Comparison of ENCODE assay signal across 28 cellular contexts in genomic region chr1:25530348-25531081, GRCh38.
"Had no signal": no experiment of that assay in that cellular context is flagged by ENCODE, and none has a peak within 500 bp of the region (broad histone marks: within the 10 kb centered on the region; RNA-seq: fewer than 3 reads in every experiment).

No MANE protein-coding gene starts in this region.

- H3K4me1 ChIP-seq: body of pancreas, SJSA1 had no signal

- H3K27me3 Mint-ChIP-seq: activated naive CD8-positive, alpha-beta T cell treated with anti-CD3 and anti-CD28 coated beads, Interleukin-2, amount 50 U/mL, for 24 hours; central memory CD8-positive, alpha-beta T cell had no signal

- H3K4me1 Mint-ChIP-seq: activated naive CD8-positive, alpha-beta T cell treated with anti-CD3 and anti-CD28 coated beads, Interleukin-2, amount 50 U/mL, for 24 hours; central memory CD8-positive, alpha-beta T cell had no signal

- DNase-seq: activated CD4-positive, alpha-beta T cell treated with anti-CD3 and anti-CD28 coated beads for 48 hours; activated CD4-positive, alpha-beta T cell treated with anti-CD3 and anti-CD28 coated beads, Interleukin-2, amount 50 U/mL, for 4 hours; activated CD4-positive, CD25-positive, alpha-beta regulatory T cell treated with anti-CD3 and anti-CD28 coated beads, Interleukin-2, amount 50 U/mL, for 72 hours; activated CD8-positive, alpha-beta memory T cell treated with anti-CD3 and anti-CD28 coated beads, Interleukin-2, amount 50 U/mL, for 48 hours; activated CD8-positive, alpha-beta T cell treated with anti-CD3 and anti-CD28 coated beads, Interleukin-2, amount 10 ng/mL, durations not matched to agents 7 days and 5 days; activated effector memory CD4-positive, alpha-beta T cell treated with Interleukin-2 at 50 U/mL for 16 hours; activated naive CD4-positive, alpha-beta T cell; activated naive CD8-positive, alpha-beta T cell treated with anti-CD3 and anti-CD28 coated beads, Interleukin-2, amount 50 U/mL, for 24 hours; activated T-cell treated with anti-CD3 and anti-CD28 coated beads, Interleukin-2, amount 50 U/mL, for 1 hour; amniotic stem cell; body of pancreas; MM.1S; NCI-H1105 treated with DMSO at 0.1 percent for 48 hours; NCI-H1436 treated with DMSO at 0.1 percent for 48 hours; NCI-H187; NCI-H2081; NCI-H510A; NCI-H526 treated with DMSO at 0.1 percent for 48 hours; NCI-H82; Right ventricle myocardium superior; SW 1271 had no signal

- H3K4me3 ChIP-seq: ascending aorta, body of pancreas, SJSA1 had no signal

- H3K36me3 ChIP-seq: ascending aorta, SJSA1 had no signal

- H3K27me3 ChIP-seq: ascending aorta, body of pancreas, SJSA1 had no signal

- H3K36me3 Mint-ChIP-seq: activated naive CD4-positive, alpha-beta T cell treated with anti-CD3 and anti-CD28 coated beads, Interleukin-2, amount 50 U/mL, for 72 hours had no signal

- H3K9me3 ChIP-seq: body of pancreas, SJSA1 had no signal

- ATAC-seq: activated CD8-positive, alpha-beta T cell treated with anti-CD3 and anti-CD28 coated beads, Interleukin-2, amount 10 ng/mL, durations not matched to agents 7 days and 5 days; activated naive CD4-positive, alpha-beta T cell treated with anti-CD3 and anti-CD28 coated beads, Interleukin-2, amount 50 U/mL, for 72 hours; activated naive CD8-positive, alpha-beta T cell treated with anti-CD3 and anti-CD28 coated beads, Interleukin-2, amount 50 U/mL, for 24 hours; body of pancreas; SK-N-SH treated with all-trans-retinoic acid at 6 μM for 48 hours had no signal

- H3K4me3 Mint-ChIP-seq: activated CD8-positive, alpha-beta T cell treated with anti-CD3 and anti-CD28 coated beads, Interleukin-2, amount 10 ng/mL, durations not matched to agents 7 days and 5 days; activated naive CD8-positive, alpha-beta T cell treated with anti-CD3 and anti-CD28 coated beads, Interleukin-2, amount 50 U/mL, for 24 hours; central memory CD8-positive, alpha-beta T cell; T-helper 2 cell treated with Interferon-gamma antibody and Interleukin-4, amounts not matched to agents 5 μg/mL and 100 μg/mL, for 36 hours had no signal

- H3K27ac ChIP-seq: ascending aorta, body of pancreas, RWPE1, SJSA1 had no signal

- H3K27ac Mint-ChIP-seq: activated CD8-positive, alpha-beta T cell treated with anti-CD3 and anti-CD28 coated beads, Interleukin-2, amount 10 ng/mL, durations not matched to agents 7 days and 5 days; activated naive CD4-positive, alpha-beta T cell treated with anti-CD3 and anti-CD28 coated beads, Interleukin-2, amount 50 U/mL, for 72 hours; activated naive CD8-positive, alpha-beta T cell treated with anti-CD3 and anti-CD28 coated beads, Interleukin-2, amount 50 U/mL, for 24 hours; T-helper 2 cell treated with Interferon-gamma antibody and Interleukin-4, amounts not matched to agents 5 μg/mL and 100 μg/mL, for 36 hours had no signal
